Comparison of ENCODE assay signal across 8 cellular contexts in the genomic region with DNA sequence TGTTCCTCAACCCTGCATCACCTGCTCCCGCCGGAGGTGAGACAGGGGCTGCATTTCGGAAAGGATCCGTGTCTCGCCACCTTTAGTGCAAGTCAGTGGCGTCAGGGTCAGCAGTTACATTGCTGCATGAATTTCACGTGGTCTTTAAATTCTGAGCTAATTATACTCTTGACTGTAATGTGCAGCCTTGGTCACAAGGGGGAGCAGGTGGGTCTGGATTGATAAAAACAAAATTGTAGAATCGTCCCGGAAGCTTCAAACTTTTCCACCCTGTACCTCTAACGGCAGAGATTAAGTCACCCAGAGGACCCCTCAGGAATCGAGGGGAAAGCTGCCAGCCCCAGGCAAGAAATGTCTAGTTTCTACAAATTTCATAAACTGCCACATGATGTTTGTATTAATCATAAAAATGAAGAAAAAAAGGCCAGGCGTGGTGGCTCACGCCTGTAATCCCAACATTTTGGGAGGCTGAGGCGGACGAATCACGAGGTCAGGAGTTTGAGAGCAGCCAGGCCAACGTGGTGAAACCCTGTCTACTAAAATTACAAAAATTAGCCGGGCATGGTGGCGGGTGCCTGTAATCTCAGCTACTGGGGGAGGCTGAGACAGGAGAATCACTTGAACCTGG. TPM values are rescaled to one million over a fixed set of nuclear protein-coding genes. Genes with fewer than 3 reads are reported as not detected.
A peak's percentile ranks its signal among the peaks of the same experiment; 100 is the strongest.
DNase-seq lines count a peak whose midpoint lies in the region; ATAC-seq and TF ChIP-seq lines count a peak whose summit lies in the region.

No MANE protein-coding gene starts in this region.

- H3F3A ChIP-seq in MM.1S (ENCODE audit: insufficient read depth, low read length): peaks cover 13% of the 10 kb centered on the region

- H3K4me1 Mint-ChIP-seq in activated naive CD8-positive, alpha-beta T cell treated with anti-CD3 and anti-CD28 coated beads, Interleukin-2, amount 50 U/mL, for 24 hours: peaks cover 10% of the 10 kb centered on the region

- H3K9me3 ChIP-seq in MM.1S (replicated peaks; ENCODE audit: insufficient read depth, low read length) (no peaks in the 10 kb centered on the region), sigmoid colon (no peaks in the 10 kb centered on the region)

- H2AFZ ChIP-seq in MM.1S (ENCODE audit: low read length): no peak overlapping the region

- ATAC-seq in activated naive CD8-positive, alpha-beta T cell treated with anti-CD3 and anti-CD28 coated beads, Interleukin-2, amount 50 U/mL, for 24 hours: peak; percentile 74
- ATAC-seq in left ventricle myocardium superior: peak; percentile 74
- no peak for ATAC-seq in GM19463 (IDR thresholded peaks at IDR 0.05; ENCODE audit: unreplicated experiment)
- ATAC-seq in GM18870 (IDR thresholded peaks at IDR 0.05; ENCODE audit: unreplicated experiment): no peak

- no peak for TF ChIP-seq POLR2A in sigmoid colon (IDR thresholded peaks at IDR 0.05)

- 25 to 35% methylated on average over 19 of the region's 19 CpGs for WGBS in sigmoid colon, 2 donors

- H3K9me3 Mint-ChIP-seq in activated naive CD8-positive, alpha-beta T cell treated with anti-CD3 and anti-CD28 coated beads, Interleukin-2, amount 50 U/mL, for 24 hours: no peaks in the 10 kb centered on the region

- H3K27ac ChIP-seq in MM.1S (ENCODE audit: low read length): peak overlapping the region; percentile 48; the same call in 1 of the 2 replicates
- peak overlapping the region; percentile 67 to 80 (median 75) for H3K27ac ChIP-seq in sigmoid colon

- intact Hi-C loops in left ventricle myocardium superior (cut with micrococcal nuclease) (no loop called here), sigmoid colon (cut with DNase I) (loop anchor here (1.0 to 5.0 kb wide), 2 partner anchors 33 to 59 kb away; no protein-coding TSS in a partner anchor)

- no peak overlapping the region for H3K9ac ChIP-seq in MM.1S (ENCODE audit: low read length)

- H3K27me3 ChIP-seq in MM.1S (replicated peaks; ENCODE audit: insufficient read depth, low read length) (no peaks in the 10 kb centered on the region), sigmoid colon (no peaks in the 10 kb centered on the region)

- TF ChIP-seq CTCF in MM.1S (IDR thresholded peaks at IDR 0.05; ENCODE audit: low read length) (peak; percentile 80), sigmoid colon (IDR thresholded peaks at IDR 0.05) (peak; percentile 69 to 84 (median 76))

- H3K4me3 ChIP-seq in MM.1S (ENCODE audit: low read length) (no peak overlapping the region), sigmoid colon (no peak overlapping the region)

- DNase-seq in GDM1 (lab: John Stamatoyannopoulos, UW): peak; percentile 45
- peak; percentile 76 for DNase-seq in MM.1S
- peak; percentile 69 for DNase-seq in T follicular helper cell (ENCODE audit: low read depth)
- DNase-seq in activated naive CD8-positive, alpha-beta T cell treated with anti-CD3 and anti-CD28 coated beads, Interleukin-2, amount 50 U/mL, for 24 hours: peak; percentile 82
- peak; percentile 64 for DNase-seq in left ventricle myocardium superior
- DNase-seq in sigmoid colon: peak; percentile 90

- H3K4me1 ChIP-seq in MM.1S (ENCODE audit: low read length) (peaks cover 7% of the 10 kb centered on the region; the same call in 1 of the 2 replicates), sigmoid colon (peaks cover 0 to 13% (median 11%) of the 10 kb centered on the region in 4 donors)

- H3K4me3 Mint-ChIP-seq in activated naive CD8-positive, alpha-beta T cell treated with anti-CD3 and anti-CD28 coated beads, Interleukin-2, amount 50 U/mL, for 24 hours: no peak overlapping the region

- H3K27ac Mint-ChIP-seq in activated naive CD8-positive, alpha-beta T cell treated with anti-CD3 and anti-CD28 coated beads, Interleukin-2, amount 50 U/mL, for 24 hours: peak overlapping the region; percentile 89

- no peak overlapping the region for H3K4me2 ChIP-seq in MM.1S (ENCODE audit: low read depth, low read length)

- H3K36me3 ChIP-seq in MM.1S (replicated peaks; ENCODE audit: insufficient read depth, low read length) (no peaks in the 10 kb centered on the region), sigmoid colon (peaks cover 10 to 41% (median 19%) of the 10 kb centered on the region in 4 donors)

- H3K79me2 ChIP-seq in MM.1S (ENCODE audit: low read length): 0 out of 2 replicates have a peak, but pooled peaks cover 2% of the 10 kb centered on the region

- H4K20me1 ChIP-seq in MM.1S (ENCODE audit: insufficient read depth, low read length): no peaks in the 10 kb centered on the region

- H3K9me2 ChIP-seq in MM.1S (replicated peaks; ENCODE audit: insufficient read depth, low read length): no peaks in the 10 kb centered on the region

- H3K27me3 Mint-ChIP-seq in activated naive CD8-positive, alpha-beta T cell treated with anti-CD3 and anti-CD28 coated beads, Interleukin-2, amount 50 U/mL, for 24 hours: no peaks in the 10 kb centered on the region

- H3K36me3 Mint-ChIP-seq in activated naive CD8-positive, alpha-beta T cell treated with anti-CD3 and anti-CD28 coated beads, Interleukin-2, amount 50 U/mL, for 24 hours (ENCODE audit: low read depth): peaks cover 35% of the 10 kb centered on the region

- TF ChIP-seq EP300 in sigmoid colon (IDR thresholded peaks at IDR 0.05): peak in 1 of 4 donors; percentile 78

RNA-seq across cellular contexts. Expression of gene BBC3, which starts 20.2 kb away (rescaled TPM):
- 5.1 TPM for total RNA-seq in left ventricle myocardium superior
- 1 to 10 TPM; 2.5 to 5.4 (median 4.2) TPM for total RNA-seq in sigmoid colon
- 10 to 100 TPM; 16.2 to 39.5 (median 19.7) TPM for polyA plus RNA-seq in sigmoid colon

RNA-seq across cellular contexts. Expression of gene CCDC9, which starts 45.5 kb away (rescaled TPM):
- total RNA-seq in left ventricle myocardium superior (19.2 TPM), sigmoid colon (10 to 100 TPM; 13.2 to 33.1 (median 20.9) TPM)
- 10 to 100 TPM; 16.2 to 42.8 (median 18.7) TPM for polyA plus RNA-seq in sigmoid colon

Comparison
In these comparisons a context has a peak if more than half of its experiments do, and no peak if none do; other contexts are left out.
1. ATAC-seq: peak in activated naive CD8-positive, alpha-beta T cell treated with anti-CD3 and anti-CD28 coated beads, Interleukin-2, amount 50 U/mL, for 24 hours (single experiment) and left ventricle myocardium superior (single experiment); none in GM19463 (single experiment) and GM18870 (single experiment).
2. Peak in every context shown above with its lines, with median percentiles within 50 percentile points of each other: DNase-seq.